Comparison of ENCODE assay signal across 8 cellular contexts in the genomic region with DNA sequence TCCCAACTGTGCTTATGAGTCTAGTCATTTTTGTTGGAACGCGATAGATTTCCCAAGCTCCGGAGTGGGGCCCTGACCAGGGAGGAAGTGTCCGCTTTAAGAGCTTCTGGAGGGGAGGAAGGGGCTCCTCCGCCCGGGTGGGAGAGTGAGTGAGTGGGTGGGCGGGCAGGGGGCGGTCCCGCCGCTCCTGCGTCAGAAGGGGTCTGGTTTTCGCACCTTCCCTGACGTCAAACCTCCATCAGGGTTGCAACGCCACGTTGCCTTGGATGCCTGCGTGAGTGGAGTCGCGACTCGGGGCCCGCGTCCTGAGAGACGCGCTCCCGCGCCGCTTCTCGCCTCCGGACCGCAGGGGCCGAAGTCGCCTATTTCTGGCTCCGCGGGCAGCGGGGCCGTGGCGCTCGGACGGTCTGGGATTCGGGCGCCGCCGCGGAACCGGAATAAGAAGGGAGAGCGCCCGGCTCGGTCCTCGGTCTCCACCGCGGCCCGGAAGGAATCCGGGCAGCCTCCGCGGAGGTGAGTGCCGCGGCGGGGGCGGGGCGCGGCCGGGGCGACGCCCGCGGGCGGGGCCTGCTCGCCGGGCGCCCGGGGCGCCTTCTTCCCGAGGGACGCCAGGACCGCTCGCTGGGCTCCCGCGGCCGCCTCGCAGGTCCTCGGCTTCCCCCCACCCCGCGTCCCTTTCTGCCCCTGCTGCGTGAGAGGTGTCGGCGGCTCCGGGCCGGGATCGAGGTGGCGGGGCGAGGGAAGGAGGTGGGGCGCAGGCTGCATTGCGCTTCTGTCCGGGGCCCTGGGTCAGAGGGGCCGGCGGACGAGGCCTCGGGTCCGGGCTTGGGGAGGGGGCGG. TPM values are rescaled to one million over a fixed set of nuclear protein-coding genes. Genes with fewer than 3 reads are reported as not detected.
DNase-seq lines count a peak whose midpoint lies in the region; ATAC-seq and TF ChIP-seq lines count a peak whose summit lies in the region.

A gene (plus strand): TSS at position 230 of the 840 bp plus-strand sequence. CDS start 7,187 bp downstream, outside the sequence.

- CTCF ChIA-PET in PC-3 (lab: Charles Lee): no interaction called here

- TF ChIP-seq EP300 in gastroesophageal sphincter (IDR thresholded peaks at IDR 0.05): no peak

- no peaks in the 10 kb centered on the region for H4K20me1 ChIP-seq in PC-3 (ENCODE audit: low read length)

- H3K9me2 ChIP-seq in PC-3 (replicated peaks; ENCODE audit: low read length): no peaks in the 10 kb centered on the region

- peak within 1 kb of the TSS; percentile 67 for H3K9ac ChIP-seq in PC-3 (ENCODE audit: low read length)

- ATAC-seq in GM18907 (IDR thresholded peaks at IDR 0.05; ENCODE audit: unreplicated experiment) (peak; percentile 89), HG03095 (IDR thresholded peaks at IDR 0.05; ENCODE audit: unreplicated experiment) (peak; percentile 81), PC-3 (peak; percentile 72), gastroesophageal sphincter (peak; percentile 88), upper lobe of right lung (peak; percentile 97)

- no TSS peak for BruUV-seq in PC-3 (replicated peaks; lab: Mats Ljungman, UMichigan)

- intact Hi-C loops in PC-3 (cut with micrococcal nuclease): loop anchor here (5.0 kb wide), 1 partner anchor 112 kb away; no protein-coding TSS in a partner anchor
- intact Hi-C loops in upper lobe of right lung (cut with DNase I): no loop called here

- DNase-seq in Ammon's horn (ENCODE audit: low spot score) (peak; percentile 49), PC-3 (peak; percentile 38), activated gamma-delta T cell treated with Interleukin-2 at 50 U/mL for 16 hours (peak; percentile 13), nucleus accumbens (lab: John Stamatoyannopoulos, UW) (peak in 37 of 56 donors; percentile 3 to 68 (median 19)), upper lobe of right lung (peak; percentile 77)

- H3K4me3 ChIP-seq in PC-3 (ENCODE audit: low read length): peak within 1 kb of the TSS; percentile 62
- peak within 1 kb of the TSS; percentile 76 to 95 for H3K4me3 ChIP-seq in gastroesophageal sphincter
- H3K4me3 ChIP-seq in upper lobe of right lung: peak within 1 kb of the TSS; percentile 58

- TF ChIP-seq CTCF in PC-3 (conservative IDR thresholded peaks at IDR 0.05; ENCODE audit: low read depth, low read length) (no peak), gastroesophageal sphincter (IDR thresholded peaks at IDR 0.05) (no peak), upper lobe of right lung (IDR thresholded peaks at IDR 0.05) (no peak)

- no peaks in the 10 kb centered on the region for H3K4me1 ChIP-seq in PC-3 (ENCODE audit: insufficient read depth, low read length)
- H3K4me1 ChIP-seq in gastroesophageal sphincter: peaks cover 0 to 22% (median 0%) of the 10 kb centered on the region in 3 donors
- H3K4me1 ChIP-seq in upper lobe of right lung: peaks cover 10% of the 10 kb centered on the region

- H3K27ac ChIP-seq in PC-3 (ENCODE audit: low read length): 0 out of 2 replicates have a peak within 1 kb of the TSS, but pooled peaks have one; percentile 8
- peak within 1 kb of the TSS; percentile 70 to 87 (median 78) for H3K27ac ChIP-seq in gastroesophageal sphincter
- H3K27ac ChIP-seq in upper lobe of right lung: peak within 1 kb of the TSS; percentile 75

- WGBS in gastroesophageal sphincter (ENCODE audit: low coverage in 1 of 2), 2 donors: 1% methylated on average over 21 of the region's 99 CpGs; no CpG with 5 or more reads in 1 of the 2 donors

- H3F3A ChIP-seq in PC-3 (ENCODE audit: low read length, unreplicated experiment): no peaks in the 10 kb centered on the region

- TF ChIP-seq POLR2A in gastroesophageal sphincter (IDR thresholded peaks at IDR 0.05): peak in 1 of 2 donors; percentile 29

- H3K4me2 ChIP-seq in PC-3 (ENCODE audit: low read length): peak within 1 kb of the TSS; percentile 78

- no peaks in the 10 kb centered on the region for H3K9me3 ChIP-seq in PC-3 (ENCODE audit: low read length)
- no peaks in the 10 kb centered on the region for H3K9me3 ChIP-seq in gastroesophageal sphincter
- no peaks in the 10 kb centered on the region for H3K9me3 ChIP-seq in upper lobe of right lung

- no peaks in the 10 kb centered on the region for H3K36me3 ChIP-seq in PC-3 (ENCODE audit: low read depth, low read length)
- H3K36me3 ChIP-seq in gastroesophageal sphincter: no peaks in the 10 kb centered on the region
- no peaks in the 10 kb centered on the region for H3K36me3 ChIP-seq in upper lobe of right lung

- H3K27me3 ChIP-seq in PC-3 (ENCODE audit: low read length) (peaks cover 56% of the 10 kb centered on the region), gastroesophageal sphincter (peaks cover 96% of the 10 kb centered on the region), upper lobe of right lung (peaks cover 64% of the 10 kb centered on the region)

- H3K79me2 ChIP-seq in PC-3 (ENCODE audit: low read length): peaks cover 14% of the 10 kb centered on the region

- POLR2A ChIA-PET in PC-3 (lab: Charles Lee; ENCODE audit: unreplicated experiment): interaction anchor here (0.6 kb wide), 1 partner anchor 417 kb away, joined by 5 read pairs; no protein-coding TSS in a partner anchor

- peak within 1 kb of the TSS; percentile 48; the same call in 1 of the 2 replicates for H2AFZ ChIP-seq in PC-3 (ENCODE audit: low read length)

RNA-seq across cellular contexts. Expression of the gene that starts here (rescaled TPM):
- total RNA-seq in PC-3 (2014; rRNA removed) (1.9 and 4.2 TPM in 2 replicates), gastroesophageal sphincter (10 to 100 TPM; 10.9 to 19.9 (median 13.4) TPM), upper lobe of right lung (11.3 TPM)

Comparison
In these comparisons a context has a peak if more than half of its experiments do, and no peak if none do; other contexts are left out.
1. Peak in every context shown above with its lines: DNase-seq, ATAC-seq, H3K4me3 ChIP-seq and H3K27ac ChIP-seq.
2. DNase-seq: peak in every context shown above with its lines; median percentile 77 in upper lobe of right lung; 49 in Ammon's horn; 38 in PC-3; 19 in nucleus accumbens; 13 in activated gamma-delta T cell treated with Interleukin-2 at 50 U/mL for 16 hours.
3. H3K27ac ChIP-seq: peak in every context shown above with its lines; median percentile 78 in gastroesophageal sphincter; 75 in upper lobe of right lung; 8 in PC-3.